17 cellular contexts compared by ENCODE assay signal in the genomic region with DNA sequence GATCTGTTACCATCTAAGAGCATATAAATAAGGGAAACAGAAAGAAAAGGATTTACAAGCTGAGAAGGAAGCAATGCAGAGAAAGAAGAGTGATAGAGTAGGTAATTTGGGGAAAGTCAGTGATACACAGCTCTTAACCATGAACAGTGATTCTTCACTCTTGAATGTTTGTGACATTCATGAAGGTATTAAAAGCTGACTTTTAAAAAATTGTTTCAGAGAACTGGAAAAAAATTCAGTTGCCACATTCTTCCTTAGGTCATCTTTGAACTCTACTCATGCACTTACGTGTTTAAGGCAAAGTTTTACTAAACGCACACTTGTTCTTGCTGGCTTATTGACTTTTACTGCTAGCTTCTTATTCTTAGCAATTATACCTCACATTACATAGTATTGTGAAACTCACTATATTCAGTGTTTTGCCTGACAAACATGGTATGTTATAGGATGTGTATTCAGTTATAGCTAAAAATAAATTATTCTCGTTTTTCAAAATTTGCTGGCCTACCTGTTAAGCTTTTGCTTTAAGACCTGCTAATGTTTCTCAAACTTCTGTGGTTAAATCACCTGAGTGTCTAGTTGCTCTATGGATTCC. TPM values are rescaled to one million over a fixed set of nuclear protein-coding genes. Genes with fewer than 3 reads are reported as not detected.
DNase-seq lines count a peak whose midpoint lies in the region; ATAC-seq, FAIRE-seq and TF ChIP-seq lines count a peak whose summit lies in the region.
"Had no signal": no experiment of that assay in that cellular context is flagged by ENCODE, and none has a peak within 500 bp of the region (broad histone marks: within the 10 kb centered on the region; RNA-seq: fewer than 3 reads in every experiment).

No MANE protein-coding gene starts in this region.

- WGBS in mesenchymal stem cell: 97% methylated on average over 3 of the region's 3 CpGs

- no peak overlapping the region for H3K18ac ChIP-seq in mesenchymal stem cell (ENCODE audit: low read depth in 1 of 2, low read length in 2 of 2)

- DNase-seq in CD4-positive, alpha-beta T cell: no peak
- DNase-seq in GM19239 (ENCODE audit: insufficient read length, low spot score) (no peak), mesenchymal stem cell (no peak), GM23338 (ENCODE audit: low spot score) (no peak), cardiac septum (ENCODE audit: low spot score) (no peak)
- DNase-seq in activated naive CD8-positive, alpha-beta T cell treated with anti-CD3 and anti-CD28 coated beads, Interleukin-2, amount 50 U/mL, for 24 hours: no peak
- DNase-seq: activated CD4-positive, alpha-beta T cell treated with anti-CD3 and anti-CD28 coated beads, Interleukin-2, amount 50 U/mL, for 1 hour; activated effector memory CD4-positive, alpha-beta T cell treated with Interleukin-2 at 50 U/mL for 16 hours; cerebellar nuclear complex; kidney glomerular epithelial cell; MM.1S; NCI-H2081; NCI-H82; psoas muscle; testis had no signal

- H2BK15ac ChIP-seq in mesenchymal stem cell (ENCODE audit: low read depth, poor library complexity, severe bottlenecking): no peak overlapping the region

- peak overlapping the region in 1 of 2 experiments; percentile 58 for H3K4me3 ChIP-seq in mesenchymal stem cell (ENCODE audit: insufficient read depth in 1 of 2, low read depth in 1 of 2, low read length in 2 of 2)
- no peak overlapping the region for H3K4me3 ChIP-seq in GM23338
- H3K4me3 ChIP-seq: psoas muscle, testis had no signal

- intact Hi-C loops in CD4-positive, alpha-beta T cell (cut with DNase I, micrococcal nuclease): no loop called here
- intact Hi-C loops in cardiac septum (cut with DNase I): no loop called here

- peak overlapping the region; percentile 36 for H3K4me3 Mint-ChIP-seq in CD4-positive, alpha-beta T cell
- H3K4me3 Mint-ChIP-seq in activated naive CD8-positive, alpha-beta T cell treated with anti-CD3 and anti-CD28 coated beads, Interleukin-2, amount 50 U/mL, for 24 hours: no peak overlapping the region
- H3K4me3 Mint-ChIP-seq in GM23338: no peak overlapping the region

- H3F3A ChIP-seq in GM23338 (replicated peaks; ENCODE audit: low read depth): no peaks in the 10 kb centered on the region

- peaks cover 100% of the 10 kb centered on the region for H3K79me2 ChIP-seq in GM23338 (replicated peaks; ENCODE audit: insufficient read depth)

- no peak overlapping the region for H2BK120ac ChIP-seq in mesenchymal stem cell (ENCODE audit: low read depth, low read length)

- H3K36me3 Mint-ChIP-seq in CD4-positive, alpha-beta T cell (ENCODE audit: low read depth): peaks cover 5% of the 10 kb centered on the region
- H3K36me3 Mint-ChIP-seq in activated naive CD8-positive, alpha-beta T cell treated with anti-CD3 and anti-CD28 coated beads, Interleukin-2, amount 50 U/mL, for 24 hours (ENCODE audit: low read depth): peaks cover 30% of the 10 kb centered on the region
- peaks cover 7% of the 10 kb centered on the region; the same call in 2 of the 3 replicates for H3K36me3 Mint-ChIP-seq in GM23338 (ENCODE audit: low read depth)

- H2BK5ac ChIP-seq in mesenchymal stem cell (ENCODE audit: low read depth, low read length, poor library complexity, severe bottlenecking): no peak overlapping the region

- H3K4ac ChIP-seq in mesenchymal stem cell (ENCODE audit: low read depth in 1 of 2, low read length in 2 of 2): no peak overlapping the region

- no peak overlapping the region for H3K23ac ChIP-seq in mesenchymal stem cell (ENCODE audit: low read length in 2 of 2)

- H3K36me3 ChIP-seq in mesenchymal stem cell (ENCODE audit: control insufficient read depth in 1 of 2, insufficient read depth in 2 of 2, low read depth in 1 of 2, low read length in 2 of 2): peaks cover 0 to 3% of the 10 kb centered on the region in 2 experiments
- H3K36me3 ChIP-seq in GM23338 (ENCODE audit: insufficient read depth): no peaks in the 10 kb centered on the region

- H3K9me2 ChIP-seq in GM23338 (ENCODE audit: insufficient read depth): no peaks in the 10 kb centered on the region

- peak overlapping the region; percentile 29 for H3K9ac ChIP-seq in mesenchymal stem cell (ENCODE audit: low read length)

- no peak for ATAC-seq in CD4-positive, alpha-beta T cell (ENCODE audit: poor library complexity)
- ATAC-seq in activated naive CD8-positive, alpha-beta T cell treated with anti-CD3 and anti-CD28 coated beads, Interleukin-2, amount 50 U/mL, for 24 hours: no peak
- ATAC-seq in GM23338 (no peak), GM18861 (IDR thresholded peaks at IDR 0.05; ENCODE audit: unreplicated experiment) (no peak)
- ATAC-seq: psoas muscle had no signal

- H2AFZ ChIP-seq in mesenchymal stem cell (ENCODE audit: low read depth, low read length) (no peak overlapping the region), GM23338 (no peak overlapping the region)

- peaks cover 86% of the 10 kb centered on the region for H3K4me1 Mint-ChIP-seq in CD4-positive, alpha-beta T cell (ENCODE audit: low read depth)
- H3K4me1 Mint-ChIP-seq in activated naive CD8-positive, alpha-beta T cell treated with anti-CD3 and anti-CD28 coated beads, Interleukin-2, amount 50 U/mL, for 24 hours: peaks cover 90% of the 10 kb centered on the region
- peaks cover 48% of the 10 kb centered on the region for H3K4me1 Mint-ChIP-seq in GM23338

- H4K8ac ChIP-seq in mesenchymal stem cell (ENCODE audit: low read length): no peak overlapping the region

- H3K9me3 Mint-ChIP-seq in CD4-positive, alpha-beta T cell: peaks cover 4% of the 10 kb centered on the region
- peaks cover 4% of the 10 kb centered on the region for H3K9me3 Mint-ChIP-seq in activated naive CD8-positive, alpha-beta T cell treated with anti-CD3 and anti-CD28 coated beads, Interleukin-2, amount 50 U/mL, for 24 hours
- no peaks in the 10 kb centered on the region for H3K9me3 Mint-ChIP-seq in GM23338

- H2AK5ac ChIP-seq in mesenchymal stem cell (ENCODE audit: low read length, severe bottlenecking): no peak overlapping the region

- CTCF ChIA-PET in CD4-positive, alpha-beta T cell (lab: Charles Lee): no interaction called here

- peak; percentile 85 for FAIRE-seq in GM19239 (lab: Jason Lieb, UNC)

- no peak overlapping the region for H3K27ac ChIP-seq in CD4-positive, alpha-beta T cell (ENCODE audit: low read depth, low read length)
- peak overlapping the region; percentile 47 for H3K27ac ChIP-seq in mesenchymal stem cell (ENCODE audit: low read length, poor library complexity, severe bottlenecking)
- no peak overlapping the region for H3K27ac ChIP-seq in GM23338 (ENCODE audit: low read depth)
- H3K27ac ChIP-seq: C4-2B, psoas muscle, testis had no signal

- no peak overlapping the region for H4K91ac ChIP-seq in mesenchymal stem cell (ENCODE audit: low read length)

- H3K4me1 ChIP-seq in mesenchymal stem cell (ENCODE audit: control insufficient read depth, insufficient read depth, low read depth, low read length): peaks cover 1% of the 10 kb centered on the region
- peaks cover 41% of the 10 kb centered on the region for H3K4me1 ChIP-seq in GM23338 (ENCODE audit: insufficient read depth)
- H3K4me1 ChIP-seq: psoas muscle, testis had no signal

- H3K14ac ChIP-seq in mesenchymal stem cell (ENCODE audit: low read length in 2 of 2): no peak overlapping the region

- H3K27me3 Mint-ChIP-seq in CD4-positive, alpha-beta T cell: no peaks in the 10 kb centered on the region
- no peaks in the 10 kb centered on the region for H3K27me3 Mint-ChIP-seq in activated naive CD8-positive, alpha-beta T cell treated with anti-CD3 and anti-CD28 coated beads, Interleukin-2, amount 50 U/mL, for 24 hours
- peaks cover under 1% of the 10 kb centered on the region for H3K27me3 Mint-ChIP-seq in GM23338 (ENCODE audit: insufficient read depth, low read depth, poor library complexity)

- no peaks in the 10 kb centered on the region for H3K9me3 ChIP-seq in CD4-positive, alpha-beta T cell (ENCODE audit: control insufficient read depth, low read length)
- H3K9me3 ChIP-seq in mesenchymal stem cell (ENCODE audit: control insufficient read depth, low read length): no peaks in the 10 kb centered on the region
- H3K9me3 ChIP-seq: psoas muscle, testis had no signal

- no peak overlapping the region for H2BK12ac ChIP-seq in mesenchymal stem cell (ENCODE audit: low read length in 2 of 2)

- H4K20me1 ChIP-seq in GM23338 (replicated peaks; ENCODE audit: insufficient read depth): peaks cover 66% of the 10 kb centered on the region

- no peaks in the 10 kb centered on the region for H3K27me3 ChIP-seq in CD4-positive, alpha-beta T cell (ENCODE audit: control insufficient read depth, insufficient read depth, low read length)
- H3K27me3 ChIP-seq in mesenchymal stem cell (ENCODE audit: control insufficient read depth in 1 of 2, insufficient read depth in 1 of 2, low read length in 2 of 2) (no peaks in the 10 kb centered on the region), GM23338 (ENCODE audit: insufficient read depth) (no peaks in the 10 kb centered on the region)
- H3K27me3 ChIP-seq: testis had no signal

- H3K79me1 ChIP-seq in mesenchymal stem cell (replicated peaks; ENCODE audit: low read length, poor library complexity, severe bottlenecking): no peaks in the 10 kb centered on the region

- peak overlapping the region; percentile 37 for H3K27ac Mint-ChIP-seq in CD4-positive, alpha-beta T cell
- H3K27ac Mint-ChIP-seq in activated naive CD8-positive, alpha-beta T cell treated with anti-CD3 and anti-CD28 coated beads, Interleukin-2, amount 50 U/mL, for 24 hours: peak overlapping the region; percentile 62
- H3K27ac Mint-ChIP-seq in GM23338: no peak overlapping the region

- no peak for TF ChIP-seq CTCF in CD4-positive, alpha-beta T cell (IDR thresholded peaks at IDR 0.05)
- TF ChIP-seq CTCF in GM23338 (conservative IDR thresholded peaks at IDR 0.05; ENCODE audit: low read depth in 2 of 2): no peak

- H3K4me2 ChIP-seq in mesenchymal stem cell (ENCODE audit: low read length, poor library complexity, severe bottlenecking): peak overlapping the region; percentile 50
- H3K4me2 ChIP-seq in GM23338: no peak overlapping the region

- POLR2A ChIA-PET in CD4-positive, alpha-beta T cell (lab: Charles Lee): interaction anchor here (0.7 to 1.9 kb wide), 9 partner anchors 9 to 55 kb away, joined by 3 to 10 read pairs (median 4); partner anchors contain the start of gene HIF1A

TF ChIP-seq in GM23338, 12 proteins besides CTCF, POLR2A, EP300 and RAD21 (continues in another document):
- TF ChIP-seq POLR2AphosphoS5 (IDR thresholded peaks at IDR 0.05; ENCODE audit: low read depth): no peak

RNA-seq across cellular contexts. Expression of gene HIF1A, which starts 10.9 kb away (rescaled TPM):
- 100 to 1,000 TPM; 350 to 369 TPM for total RNA-seq in CD4-positive, alpha-beta T cell
- 346 TPM for polyA plus RNA-seq in mesenchymal stem cell (2013, experiment 1 of 2)
- polyA plus RNA-seq in mesenchymal stem cell (2013, experiment 2 of 2): 339 TPM
- 242 and 253 TPM in 2 replicates for total RNA-seq in GM23338 (2014; rRNA removed; shearing (Covaris generic))
- polyA plus RNA-seq in GM23338 (2016; fragmentation: Nextera tagmentation; extraction: Ambion mirVana): 109 and 113 TPM in 2 replicates
- total RNA-seq in cardiac septum: 73.2 TPM

RNA-seq across cellular contexts. Expression of gene SNAPC1, which starts 56.0 kb away (rescaled TPM):
- 1 to 10 TPM; 4.8 to 5.0 TPM for total RNA-seq in CD4-positive, alpha-beta T cell
- polyA plus RNA-seq in mesenchymal stem cell (2013, experiment 1 of 2): 9.9 TPM
- polyA plus RNA-seq in mesenchymal stem cell (2013, experiment 2 of 2): 10.2 TPM
- 14.8 and 19.5 TPM in 2 replicates for total RNA-seq in GM23338 (2014; rRNA removed; shearing (Covaris generic))
- 28.8 and 33.4 TPM in 2 replicates for polyA plus RNA-seq in GM23338 (2016; fragmentation: Nextera tagmentation; extraction: Ambion mirVana)
- 5.0 TPM for total RNA-seq in cardiac septum
